In genomic region chr13:46270416-46270815, GRCh38 we compare ENCODE assay signal across 24 cellular contexts. TPM values are rescaled to one million over a fixed set of nuclear protein-coding genes. Genes with fewer than 3 reads are reported as not detected.
"Had no signal": no experiment of that assay in that cellular context is flagged by ENCODE, and none has a peak within 500 bp of the region (broad histone marks: within the 10 kb centered on the region; RNA-seq: fewer than 3 reads in every experiment).

No MANE protein-coding gene starts in this region.

- H2AFZ ChIP-seq: hepatocyte had no signal

- H3K36me3 ChIP-seq: left ventricle myocardium inferior, ovary, sigmoid colon, spleen, suprapubic skin, thoracic aorta, tibial artery, uterus had no signal

- H3K4me2 ChIP-seq: hepatocyte had no signal

- H3K9me3 ChIP-seq: left ventricle myocardium inferior, mucosa of descending colon, ovary, sigmoid colon, spleen, suprapubic skin, thoracic aorta, tibial artery, uterus had no signal

- H3K27ac ChIP-seq: hepatocyte, left ventricle myocardium inferior, ovary, sigmoid colon, spleen, suprapubic skin, thoracic aorta, tibial artery, uterus had no signal

- H3K4me3 ChIP-seq: hepatocyte, left ventricle myocardium inferior, lung, mucosa of descending colon, ovary, sigmoid colon, spleen, suprapubic skin, thoracic aorta, tibial artery, uterus had no signal

- ATAC-seq: mucosa of descending colon; naive thymus-derived CD4-positive, alpha-beta T cell; natural killer cell treated with Interleukin-12 subunit alpha and Interleukin-12 subunit beta and Interleukin-15 and Interleukin-18, amount 100 ng/mL, for 72 hours; right cardiac atrium; stimulated activated effector memory CD8-positive, alpha-beta T cell treated with anti-CD3 and anti-CD28 coated beads, Interleukin-12 subunit alpha, Interleukin-12 subunit beta, amount 100 ng/mL, for 72 hours had no signal

- DNase-seq: islet precursor cell; left ventricle myocardium inferior; mesendoderm; mucosa of descending colon; naive thymus-derived CD4-positive, alpha-beta T cell; ovary; right cardiac atrium; sigmoid colon; small intestine; spleen; stimulated activated CD4-positive, alpha-beta T cell treated with anti-CD3 and anti-CD28 coated beads, Interleukin-4, amount 100 ng/mL, for 24 hours; stimulated activated naive CD4-positive, alpha-beta T cell; tibial artery; uterus had no signal

- FAIRE-seq: small intestine had no signal

- H3K27me3 ChIP-seq: hepatocyte, ovary, sigmoid colon, spleen, suprapubic skin, tibial artery, uterus had no signal

- H3K4me1 ChIP-seq: left ventricle myocardium inferior, sigmoid colon, spleen, suprapubic skin, tibial artery, uterus had no signal

- H3K79me2 ChIP-seq: hepatocyte had no signal

RNA-seq across cellular contexts. Expression of gene LRRC63, which starts 58.7 kb away (rescaled TPM):
- total RNA-seq: hepatocyte, left ventricle myocardium inferior, lower leg skin, mucosa of descending colon, myocyte, pulmonary artery endothelial cell, right cardiac atrium, sigmoid colon, suprapubic skin had no signal
- polyA plus RNA-seq: hepatocyte, neural cell, right cardiac atrium, sigmoid colon had no signal
